Comparison of ENCODE assay signal across 9 cellular contexts in genomic region chr1:39789571-39790110, GRCh38. TPM values are rescaled to one million over a fixed set of nuclear protein-coding genes. Genes with fewer than 3 reads are reported as not detected.
A peak's percentile ranks its signal among the peaks of the same experiment; 100 is the strongest.
DNase-seq lines count a peak whose midpoint lies in the region; ATAC-seq, FAIRE-seq and TF ChIP-seq lines count a peak whose summit lies in the region.
"Had no signal": no experiment of that assay in that cellular context is flagged by ENCODE, and none has a peak within 500 bp of the region (broad histone marks: within the 10 kb centered on the region; RNA-seq: fewer than 3 reads in every experiment).

No MANE protein-coding gene starts in this region.

- no TSS peak for BruUV-seq in HepG2 (replicated peaks; lab: Mats Ljungman, UMichigan)

- TF ChIP-seq EP300 in HepG2 (IDR thresholded peaks at IDR 0.05; ENCODE audit: low read depth in 2 of 2, low read length in 2 of 2): no peak
- TF ChIP-seq EP300 in HepG2 (CRISPR knock-in tag; IDR thresholded peaks at IDR 0.05; ENCODE audit: borderline replicate concordance): no peak

- H3K27ac ChIP-seq in HepG2 (ENCODE audit: extremely low read length, insufficient read depth, low read length): no peak overlapping the region
- no peak overlapping the region for H3K27ac ChIP-seq in subcutaneous abdominal adipose tissue (ENCODE audit: low read depth, low read length)

- H3K36me3 ChIP-seq in HepG2 (replicated peaks in 1 of 2; ENCODE audit: control insufficient read depth in 1 of 2, insufficient read depth in 2 of 2, low read length in 2 of 2): no peaks in the 10 kb centered on the region
- H3K36me3 ChIP-seq in subcutaneous abdominal adipose tissue (ENCODE audit: control insufficient read depth in 5 of 5, insufficient read depth in 5 of 5, low read length in 5 of 5): no peaks in the 10 kb centered on the region

- no peak overlapping the region for H2AFZ ChIP-seq in HepG2 (ENCODE audit: low read length)

- 93% methylated on average over 14 of the region's 15 CpGs for WGBS in HepG2 (ENCODE audit: low lambda C conversion rate)

- peaks cover 6% of the 10 kb centered on the region for H3K4me1 Mint-ChIP-seq in T-helper 2 cell treated with Interferon-gamma antibody and Interleukin-4, amounts not matched to agents 5 μg/mL and 100 μg/mL, for 36 hours (ENCODE audit: low read depth)
- H3K4me1 Mint-ChIP-seq in activated CD4-positive, alpha-beta memory T cell treated with anti-CD3 and anti-CD28 coated beads, Interleukin-2, amount 10 ng/mL, durations not matched to agents 7 days and 5 days: peaks cover 12% of the 10 kb centered on the region

- H3K36me3 Mint-ChIP-seq in T-helper 2 cell treated with Interferon-gamma antibody and Interleukin-4, amounts not matched to agents 5 μg/mL and 100 μg/mL, for 36 hours (ENCODE audit: low read depth): no peaks in the 10 kb centered on the region
- no peaks in the 10 kb centered on the region for H3K36me3 Mint-ChIP-seq in activated CD4-positive, alpha-beta memory T cell treated with anti-CD3 and anti-CD28 coated beads, Interleukin-2, amount 10 ng/mL, durations not matched to agents 7 days and 5 days (ENCODE audit: low read depth)

- H3K27me3 Mint-ChIP-seq in T-helper 2 cell treated with Interferon-gamma antibody and Interleukin-4, amounts not matched to agents 5 μg/mL and 100 μg/mL, for 36 hours (ENCODE audit: low read depth): peaks cover 31% of the 10 kb centered on the region
- peaks cover 25% of the 10 kb centered on the region for H3K27me3 Mint-ChIP-seq in activated CD4-positive, alpha-beta memory T cell treated with anti-CD3 and anti-CD28 coated beads, Interleukin-2, amount 10 ng/mL, durations not matched to agents 7 days and 5 days

- peak overlapping the region; percentile 49 for H3K27ac Mint-ChIP-seq in T-helper 2 cell treated with Interferon-gamma antibody and Interleukin-4, amounts not matched to agents 5 μg/mL and 100 μg/mL, for 36 hours
- H3K27ac Mint-ChIP-seq in activated CD4-positive, alpha-beta memory T cell treated with anti-CD3 and anti-CD28 coated beads, Interleukin-2, amount 10 ng/mL, durations not matched to agents 7 days and 5 days: no peak overlapping the region

- no peak for DNase-seq in T-helper 2 cell treated with Interferon-gamma antibody and Interleukin-4, amounts not matched to agents 5 μg/mL and 100 μg/mL, for 36 hours (ENCODE audit: low spot score)
- DNase-seq in T-helper 2 cell (no peak), HepG2 (ENCODE audit: low spot score) (no peak), ureter (ENCODE audit: low spot score) (no peak), dermis blood vessel endothelial cell (no peak)
- no peak for DNase-seq in activated CD4-positive, alpha-beta memory T cell treated with anti-CD3 and anti-CD28 coated beads, Interleukin-2, amount 10 ng/mL, durations not matched to agents 7 days and 5 days
- DNase-seq in activated effector memory CD4-positive, alpha-beta T cell treated with anti-CD3 and anti-CD28 coated beads, Interleukin-2, amount 50 U/mL, for 16 hours: no peak

- POLR2A ChIA-PET in activated CD4-positive, alpha-beta memory T cell treated with anti-CD3 and anti-CD28 coated beads, Interleukin-2, amount 10 ng/mL, durations not matched to agents 7 days and 5 days (lab: Charles Lee): interaction anchor here (0.6 to 2.9 kb wide), 2 partner anchors 9 to 69 kb away, joined by 4 to 12 read pairs; no protein-coding TSS in a partner anchor
- POLR2A ChIA-PET in HepG2 (lab: Yijun Ruan, JAX): interaction anchor here (0.9 kb wide), 1 partner anchor 9 kb away, joined by 3 read pairs; no protein-coding TSS in a partner anchor

- peaks cover 0 to 15% of the 10 kb centered on the region in 2 experiments; a peak in 3 of 5 replicates for H3K27me3 ChIP-seq in HepG2 (ENCODE audit: control insufficient read depth in 1 of 2, insufficient read depth in 2 of 2, low read length in 2 of 2)
- peaks cover 3 to 30% (median 22%) of the 10 kb centered on the region in 5 donors for H3K27me3 ChIP-seq in subcutaneous abdominal adipose tissue (ENCODE audit: control insufficient read depth in 5 of 5, insufficient read depth in 4 of 5, low read length in 5 of 5)

- no peak for ATAC-seq in HepG2

- TF ChIP-seq RAD21 in HepG2 (CRISPR knock-in tag; IDR thresholded peaks at IDR 0.05): no peak

- H4K20me1 ChIP-seq in HepG2 (ENCODE audit: insufficient read depth, low read length): no peaks in the 10 kb centered on the region

- peak overlapping the region; percentile 77 for H3K4me3 Mint-ChIP-seq in T-helper 2 cell treated with Interferon-gamma antibody and Interleukin-4, amounts not matched to agents 5 μg/mL and 100 μg/mL, for 36 hours
- H3K4me3 Mint-ChIP-seq in activated CD4-positive, alpha-beta memory T cell treated with anti-CD3 and anti-CD28 coated beads, Interleukin-2, amount 10 ng/mL, durations not matched to agents 7 days and 5 days: peak overlapping the region; percentile 73

- H3K4me2 ChIP-seq in HepG2 (ENCODE audit: low read depth, low read length): peak overlapping the region; percentile 57

- H3K9me3 ChIP-seq in HepG2 (ENCODE audit: low read length) (no peaks in the 10 kb centered on the region), subcutaneous abdominal adipose tissue (ENCODE audit: control insufficient read depth in 5 of 5, low read length in 5 of 5) (no peaks in the 10 kb centered on the region)

- H3K9me3 Mint-ChIP-seq in T-helper 2 cell treated with Interferon-gamma antibody and Interleukin-4, amounts not matched to agents 5 μg/mL and 100 μg/mL, for 36 hours: no peaks in the 10 kb centered on the region
- no peaks in the 10 kb centered on the region for H3K9me3 Mint-ChIP-seq in activated CD4-positive, alpha-beta memory T cell treated with anti-CD3 and anti-CD28 coated beads, Interleukin-2, amount 10 ng/mL, durations not matched to agents 7 days and 5 days

- no peak for TF ChIP-seq CTCF in HepG2 (CRISPR knock-in tag; IDR thresholded peaks at IDR 0.05)

- in situ Hi-C loops in HepG2 (cut with HindIII; ENCODE audit: extremely low pct_ligation_motif_present, low pct_unique_long_range_greater_than_20kb): no loop called here

- H3K9ac ChIP-seq in HepG2 (ENCODE audit: insufficient read depth, low read depth, low read length): no peak overlapping the region
- no peak overlapping the region for H3K9ac ChIP-seq in subcutaneous abdominal adipose tissue (ENCODE audit: low read length in 5 of 5)

- peaks cover 7% of the 10 kb centered on the region for H3K4me1 ChIP-seq in HepG2 (ENCODE audit: insufficient read depth, low read length)
- peaks cover 0 to 14% (median 6%) of the 10 kb centered on the region in 5 donors for H3K4me1 ChIP-seq in subcutaneous abdominal adipose tissue (ENCODE audit: control insufficient read depth in 5 of 5, insufficient read depth in 5 of 5, low read length in 5 of 5)

- no peak for FAIRE-seq in HepG2 (lab: Jason Lieb, UNC)

- CTCF ChIA-PET in activated CD4-positive, alpha-beta memory T cell treated with anti-CD3 and anti-CD28 coated beads, Interleukin-2, amount 10 ng/mL, durations not matched to agents 7 days and 5 days (lab: Charles Lee): interaction anchor here (3.2 kb wide), 1 partner anchor 10 kb away, joined by 21 read pairs; no protein-coding TSS in a partner anchor
- CTCF ChIA-PET in HepG2 (lab: Yijun Ruan, JAX; ENCODE audit: low intra/inter-chr PET ratio, low total read pairs): no interaction called here

- TF ChIP-seq POLR2A in HepG2 (IDR thresholded peaks at IDR 0.05; ENCODE audit: insufficient read depth in 1 of 2, low read depth in 2 of 2, low read length in 2 of 2): no peak

- no peaks in the 10 kb centered on the region for H3K79me2 ChIP-seq in HepG2 (ENCODE audit: insufficient read depth, low read length)

- intact Hi-C loops in HepG2 (cut with micrococcal nuclease; ENCODE audit: unreplicated experiment): no loop called here

- peak overlapping the region in 2 of 3 experiments; percentile 36 to 58; a peak in 3 of 6 replicates for H3K4me3 ChIP-seq in HepG2 (replicated peaks in 1 of 3; ENCODE audit: insufficient read depth in 1 of 3, low read depth in 2 of 3, low read length in 3 of 3)
- peak overlapping the region in 3 of 5 donors; percentile 47 to 69 (median 51) for H3K4me3 ChIP-seq in subcutaneous abdominal adipose tissue (ENCODE audit: low read depth in 1 of 5, low read length in 5 of 5)

RNA-seq across cellular contexts. Expression of gene BMP8B, which starts 1.0 kb away (rescaled TPM):
- under 1 TPM; 0.60 to 0.65 TPM for total RNA-seq in activated CD4-positive, alpha-beta memory T cell treated with anti-CD3 and anti-CD28 coated beads, Interleukin-2, amount 10 ng/mL, durations not matched to agents 7 days and 5 days
- total RNA-seq in HepG2 (2016; rRNA removed; fragmentation: Illumina TruSeq; extraction: Trizol) (0.14 and 0.29 TPM in 2 replicates), ureter (3.7 TPM), dermis blood vessel endothelial cell (0.17 and 0.47 TPM in 2 replicates)
- not detected in 2 replicates for total RNA-seq in HepG2 (2016; cell fraction: cytosol; rRNA removed; fragmentation: Illumina TruSeq; extraction: Trizol; ENCODE audit: low read depth)
- 0.22 and 0.36 TPM in 2 replicates for total RNA-seq in HepG2 (2016; cell fraction: insoluble cytoplasmic fraction; rRNA removed; fragmentation: Illumina TruSeq; extraction: Trizol)
- 0.09 and 0.17 TPM in 2 replicates for total RNA-seq in HepG2 (2016; cell fraction: membrane; rRNA removed; fragmentation: Illumina TruSeq; extraction: Trizol)
- total RNA-seq in HepG2 (2016; cell fraction: nucleus; rRNA removed; fragmentation: Illumina TruSeq; extraction: Trizol): 0.22 and 0.34 TPM in 2 replicates
- polyA plus RNA-seq in HepG2 (2011; rRNA removed): 0.41 and 0.48 TPM in 2 replicates
- 0.24 and 0.41 TPM in 2 replicates for polyA plus RNA-seq in HepG2 (2011; cell fraction: cytosol; rRNA removed)
- 0.24 and 0.33 TPM in 2 replicates for polyA plus RNA-seq in HepG2 (2011; cell fraction: nucleus; rRNA removed)
- polyA plus RNA-seq in HepG2 (2012): 0.68 and 0.78 TPM in 2 replicates
- polyA plus RNA-seq in HepG2 (2016; cell fraction: cytosol; fragmentation: Illumina TruSeq; extraction: Trizol; ENCODE audit: low read depth): 0.03 TPM in 2 replicates
- polyA plus RNA-seq in HepG2 (2016; cell fraction: insoluble cytoplasmic fraction; fragmentation: Illumina TruSeq; extraction: Trizol; ENCODE audit: low read depth): 0.24 and 0.44 TPM in 2 replicates
- polyA plus RNA-seq in HepG2 (2016; cell fraction: membrane; fragmentation: Illumina TruSeq; extraction: Trizol; ENCODE audit: low read depth): 0.06 and 0.09 TPM in 2 replicates
- 0.37 and 0.51 TPM in 2 replicates for polyA plus RNA-seq in HepG2 (2016; cell fraction: nucleus; fragmentation: Illumina TruSeq; extraction: Trizol; ENCODE audit: insufficient read depth, low read depth)
- 0.62 and 4.1 TPM in 2 replicates for polyA minus RNA-seq in HepG2 (2011; rRNA and poly(A)+ RNA removed; ENCODE audit: low replicate concordance)
- 0.40 and 0.44 TPM in 2 replicates for polyA minus RNA-seq in HepG2 (2011; cell fraction: cytosol; rRNA and poly(A)+ RNA removed)
- 0.12 and 0.26 TPM in 2 replicates for polyA minus RNA-seq in HepG2 (2011; cell fraction: nucleus; rRNA and poly(A)+ RNA removed)
- polyA plus RNA-seq: AG04450 had no signal

RNA-seq across cellular contexts. Expression of gene OXCT2, which starts 18.5 kb away (rescaled TPM):
- total RNA-seq in activated CD4-positive, alpha-beta memory T cell treated with anti-CD3 and anti-CD28 coated beads, Interleukin-2, amount 10 ng/mL, durations not matched to agents 7 days and 5 days: 1 to 10 TPM in 1 of 2 experiments, under 1 TPM in 1; 0.88 to 1.0 TPM
- 0.33 TPM in 1 of 2 replicates, not detected in the other for total RNA-seq in HepG2 (2016; rRNA removed; fragmentation: Illumina TruSeq; extraction: Trizol)
- total RNA-seq in HepG2 (2016; cell fraction: cytosol; rRNA removed; fragmentation: Illumina TruSeq; extraction: Trizol; ENCODE audit: low read depth): not detected in 2 replicates
- total RNA-seq in HepG2 (2016; cell fraction: insoluble cytoplasmic fraction; rRNA removed; fragmentation: Illumina TruSeq; extraction: Trizol): 0.43 TPM in 1 of 2 replicates, not detected in the other
- total RNA-seq in HepG2 (2016; cell fraction: membrane; rRNA removed; fragmentation: Illumina TruSeq; extraction: Trizol): 0.12 and 0.17 TPM in 2 replicates
- total RNA-seq in HepG2 (2016; cell fraction: nucleus; rRNA removed; fragmentation: Illumina TruSeq; extraction: Trizol): 0.22 and 0.34 TPM in 2 replicates
- 0.21 and 0.26 TPM in 2 replicates for polyA plus RNA-seq in HepG2 (2011; rRNA removed)
- 0.18 and 0.31 TPM in 2 replicates for polyA plus RNA-seq in HepG2 (2011; cell fraction: cytosol; rRNA removed)
- 1.2 and 1.7 TPM in 2 replicates for polyA plus RNA-seq in HepG2 (2011; cell fraction: nucleus; rRNA removed)
- 0.25 TPM in 2 replicates for polyA plus RNA-seq in HepG2 (2012)
- polyA plus RNA-seq in HepG2 (2016; cell fraction: cytosol; fragmentation: Illumina TruSeq; extraction: Trizol; ENCODE audit: low read depth): not detected in 2 replicates
- 0.29 TPM in 1 of 2 replicates, not detected in the other for polyA plus RNA-seq in HepG2 (2016; cell fraction: insoluble cytoplasmic fraction; fragmentation: Illumina TruSeq; extraction: Trizol; ENCODE audit: low read depth)
- not detected in 2 replicates for polyA plus RNA-seq in HepG2 (2016; cell fraction: membrane; fragmentation: Illumina TruSeq; extraction: Trizol; ENCODE audit: low read depth)
- polyA plus RNA-seq in HepG2 (2016; cell fraction: nucleus; fragmentation: Illumina TruSeq; extraction: Trizol; ENCODE audit: insufficient read depth, low read depth): 0.93 and 1.2 TPM in 2 replicates
- 0.22 and 1.3 TPM in 2 replicates for polyA minus RNA-seq in HepG2 (2011; rRNA and poly(A)+ RNA removed; ENCODE audit: low replicate concordance)
- polyA minus RNA-seq in HepG2 (2011; cell fraction: cytosol; rRNA and poly(A)+ RNA removed): 0.30 TPM in 1 of 2 replicates, not detected in the other
- 0.64 and 0.99 TPM in 2 replicates for polyA minus RNA-seq in HepG2 (2011; cell fraction: nucleus; rRNA and poly(A)+ RNA removed)
- total RNA-seq in ureter: 1.1 TPM
- 2.9 and 7.0 TPM in 2 replicates for total RNA-seq in dermis blood vessel endothelial cell

RNA-seq across cellular contexts. Expression of gene PPIE, which starts 51.0 kb away (rescaled TPM):
- 10 to 100 TPM; 52.3 to 57.4 TPM for total RNA-seq in activated CD4-positive, alpha-beta memory T cell treated with anti-CD3 and anti-CD28 coated beads, Interleukin-2, amount 10 ng/mL, durations not matched to agents 7 days and 5 days
- total RNA-seq in HepG2 (2016; rRNA removed; fragmentation: Illumina TruSeq; extraction: Trizol): 15.3 and 20.9 TPM in 2 replicates
- total RNA-seq in HepG2 (2016; cell fraction: cytosol; rRNA removed; fragmentation: Illumina TruSeq; extraction: Trizol; ENCODE audit: low read depth): 3.8 and 4.1 TPM in 2 replicates
- 16.7 and 22.4 TPM in 2 replicates for total RNA-seq in HepG2 (2016; cell fraction: insoluble cytoplasmic fraction; rRNA removed; fragmentation: Illumina TruSeq; extraction: Trizol)
- total RNA-seq in HepG2 (2016; cell fraction: membrane; rRNA removed; fragmentation: Illumina TruSeq; extraction: Trizol): 6.2 and 6.9 TPM in 2 replicates
- total RNA-seq in HepG2 (2016; cell fraction: nucleus; rRNA removed; fragmentation: Illumina TruSeq; extraction: Trizol): 11.7 and 12.9 TPM in 2 replicates
- polyA plus RNA-seq in HepG2 (2011; rRNA removed): 24.2 and 26.3 TPM in 2 replicates
- 30.4 and 32.8 TPM in 2 replicates for polyA plus RNA-seq in HepG2 (2011; cell fraction: cytosol; rRNA removed)
- polyA plus RNA-seq in HepG2 (2011; cell fraction: nucleus; rRNA removed): 16.3 and 18.0 TPM in 2 replicates
- 14.9 and 16.1 TPM in 2 replicates for polyA plus RNA-seq in HepG2 (2012)
- polyA plus RNA-seq in HepG2 (2016; cell fraction: cytosol; fragmentation: Illumina TruSeq; extraction: Trizol; ENCODE audit: low read depth): 3.2 and 3.6 TPM in 2 replicates
- polyA plus RNA-seq in HepG2 (2016; cell fraction: insoluble cytoplasmic fraction; fragmentation: Illumina TruSeq; extraction: Trizol; ENCODE audit: low read depth): 25.7 and 30.7 TPM in 2 replicates
- polyA plus RNA-seq in HepG2 (2016; cell fraction: membrane; fragmentation: Illumina TruSeq; extraction: Trizol; ENCODE audit: low read depth): 5.5 and 6.3 TPM in 2 replicates
- 14.6 and 17.0 TPM in 2 replicates for polyA plus RNA-seq in HepG2 (2016; cell fraction: nucleus; fragmentation: Illumina TruSeq; extraction: Trizol; ENCODE audit: insufficient read depth, low read depth)
- polyA minus RNA-seq in HepG2 (2011; rRNA and poly(A)+ RNA removed; ENCODE audit: low replicate concordance): 12.2 and 26.4 TPM in 2 replicates
- 4.8 and 5.6 TPM in 2 replicates for polyA minus RNA-seq in HepG2 (2011; cell fraction: cytosol; rRNA and poly(A)+ RNA removed)
- 15.5 and 15.9 TPM in 2 replicates for polyA minus RNA-seq in HepG2 (2011; cell fraction: nucleus; rRNA and poly(A)+ RNA removed)
- 62.4 TPM for total RNA-seq in ureter
- total RNA-seq in dermis blood vessel endothelial cell: 37.4 and 41.7 TPM in 2 replicates
